ENCODE assay signal across 11 cellular contexts in genomic region chr22:31123292-31123602, GRCh38. TPM values are rescaled to one million over a fixed set of nuclear protein-coding genes. Genes with fewer than 3 reads are reported as not detected.
DNase-seq lines count a peak whose midpoint lies in the region; ATAC-seq, FAIRE-seq and TF ChIP-seq lines count a peak whose summit lies in the region.
"Had no signal": no experiment of that assay in that cellular context is flagged by ENCODE, and none has a peak within 500 bp of the region (broad histone marks: within the 10 kb centered on the region; RNA-seq: fewer than 3 reads in every experiment).

No MANE protein-coding gene starts in this region.

- peak overlapping the region; percentile 47; the same call in 1 of the 2 replicates for H3K27ac ChIP-seq in HCT116 (ENCODE audit: low read depth, low read length)
- H3K27ac ChIP-seq in kidney (ENCODE audit: low read depth in 2 of 2, low read length in 2 of 2): peak overlapping the region; percentile 74
- no peak overlapping the region for H3K27ac ChIP-seq in skeletal muscle tissue (ENCODE audit: low read depth, low read length)

- no peaks in the 10 kb centered on the region for H3K27me3 ChIP-seq in HCT116 (ENCODE audit: insufficient read depth, low read length)
- no peaks in the 10 kb centered on the region for H3K27me3 ChIP-seq in skeletal muscle tissue (ENCODE audit: control insufficient read depth in 3 of 3, insufficient read depth in 3 of 3, low read length in 3 of 3)

- H3K4me3 Mint-ChIP-seq in brain: peak overlapping the region; percentile 79 to 88 (median 84)
- H3K4me3 Mint-ChIP-seq: stimulated activated effector memory CD8-positive, alpha-beta T cell treated with anti-CD3 and anti-CD28 coated beads, Interleukin-12 subunit alpha, Interleukin-12 subunit beta, amount 100 ng/mL, for 72 hours had no signal

- H3K4me1 ChIP-seq in HCT116 (ENCODE audit: control insufficient read depth in 1 of 2, insufficient read depth in 2 of 2, low read length in 2 of 2) (peaks cover 9 to 25% of the 10 kb centered on the region in 2 experiments), kidney (ENCODE audit: control insufficient read depth in 1 of 2, insufficient read depth in 1 of 2, low read depth in 1 of 2, low read length in 2 of 2) (peaks cover 0 to 19% of the 10 kb centered on the region in 2 donors), skeletal muscle tissue (ENCODE audit: control insufficient read depth in 3 of 3, insufficient read depth in 3 of 3, low read length in 3 of 3) (peaks cover 22 to 37% (median 35%) of the 10 kb centered on the region in 3 donors)

- H3K27me3 Mint-ChIP-seq in brain: peaks cover 5% of the 10 kb centered on the region

- TF ChIP-seq RAD21 in HCT116 (IDR thresholded peaks at IDR 0.05; ENCODE audit: low read depth): no peak

- H3K4me3 ChIP-seq in HCT116 (replicated peaks in 1 of 2; ENCODE audit: low read depth in 1 of 2, low read length in 2 of 2) (peak overlapping the region; percentile 70 to 73), kidney (ENCODE audit: low read length in 2 of 2) (peak overlapping the region; percentile 51 to 80), skeletal muscle tissue (ENCODE audit: low read length in 3 of 3) (peak overlapping the region; percentile 9 to 79 (median 53))

- FAIRE-seq in kidney (lab: Jason Lieb, UNC) (no peak), GM12891 (lab: Jason Lieb, UNC) (no peak)
- FAIRE-seq: HTR-8/SVneo had no signal

- H4K20me1 ChIP-seq in HCT116 (ENCODE audit: insufficient read depth): no peaks in the 10 kb centered on the region

- BruUV-seq in HCT116 (replicated peaks; lab: Mats Ljungman, UMichigan): TSS peak; percentile 66

- H3K4me1 Mint-ChIP-seq in brain: peaks cover 40% of the 10 kb centered on the region

- H3K9me3 Mint-ChIP-seq in brain: no peaks in the 10 kb centered on the region
- H3K9me3 Mint-ChIP-seq: stimulated activated effector memory CD8-positive, alpha-beta T cell treated with anti-CD3 and anti-CD28 coated beads, Interleukin-12 subunit alpha, Interleukin-12 subunit beta, amount 100 ng/mL, for 72 hours had no signal

- peak overlapping the region; percentile 81 for H3K4me2 ChIP-seq in HCT116 (ENCODE audit: low read length)

- H3K36me3 ChIP-seq in HCT116 (ENCODE audit: control insufficient read depth in 1 of 2, insufficient read depth in 2 of 2, low read length in 2 of 2) (no peaks in the 10 kb centered on the region), kidney (ENCODE audit: control insufficient read depth in 1 of 2, insufficient read depth in 2 of 2, low read length in 2 of 2) (no peaks in the 10 kb centered on the region), skeletal muscle tissue (ENCODE audit: control insufficient read depth in 3 of 3, insufficient read depth in 3 of 3, low read length in 3 of 3) (no peaks in the 10 kb centered on the region)

- no peaks in the 10 kb centered on the region for H3K9me2 ChIP-seq in HCT116 (ENCODE audit: insufficient read depth)

- CTCF ChIA-PET in HCT116 (lab: Charles Lee): interaction anchor here (2.5 kb wide), 1 partner anchor 16 kb away, joined by 12 read pairs; the partner anchor contains the start of gene SELENOM

- RAD21 ChIA-PET in HCT116 (lab: Charles Lee; ENCODE audit: low non-redundant PET in 1 of 2, low total read pairs in 2 of 2, uncharacterized antibody in 2 of 2, unreplicated experiment in 2 of 2): no interaction called here

- TF ChIP-seq CTCF in HCT116 (IDR thresholded peaks at IDR 0.05 in 2 of 3, conservative IDR thresholded peaks at IDR 0.05 in 1 of 3; ENCODE audit: borderline replicate concordance in 1 of 3, insufficient read depth in 1 of 3, low read depth in 2 of 3, low read length in 2 of 3): no peak
- TF ChIP-seq CTCF in brain (conservative IDR thresholded peaks at IDR 0.05): no peak
- TF ChIP-seq CTCF in kidney (IDR thresholded peaks at IDR 0.05; ENCODE audit: borderline replicate concordance, extremely low read depth, insufficient read depth): no peak

- H3K27ac Mint-ChIP-seq in brain: peak overlapping the region in 4 of 5 experiments; percentile 49 to 85 (median 72)

- H3K9me3 ChIP-seq in HCT116 (ENCODE audit: control insufficient read depth in 1 of 2, insufficient read depth in 1 of 2, low read depth in 1 of 2, low read length in 2 of 2) (no peaks in the 10 kb centered on the region), kidney (ENCODE audit: control insufficient read depth in 1 of 2, low read length in 2 of 2) (no peaks in the 10 kb centered on the region), skeletal muscle tissue (ENCODE audit: control insufficient read depth in 3 of 3, low read length in 3 of 3) (no peaks in the 10 kb centered on the region)

- H2AFZ ChIP-seq in HCT116 (ENCODE audit: low read depth, low read length, poor library complexity, severe bottlenecking): no peak overlapping the region

- peak overlapping the region; percentile 56 for H3K9ac ChIP-seq in HCT116 (ENCODE audit: low read length)
- H3K9ac ChIP-seq in kidney (ENCODE audit: low read length in 2 of 2): peak overlapping the region; percentile 91 to 98
- peak overlapping the region in 2 of 3 donors; percentile 61 to 86 for H3K9ac ChIP-seq in skeletal muscle tissue (ENCODE audit: low read depth in 1 of 3, low read length in 3 of 3)

- no peak for DNase-seq in HCT116 (ENCODE audit: low read depth, low spot score)
- DNase-seq in kidney: no peak
- DNase-seq in GM12891 (ENCODE audit: insufficient read length, low spot score): no peak

- no peaks in the 10 kb centered on the region for H3K36me3 Mint-ChIP-seq in brain
- H3K36me3 Mint-ChIP-seq: stimulated activated effector memory CD8-positive, alpha-beta T cell treated with anti-CD3 and anti-CD28 coated beads, Interleukin-12 subunit alpha, Interleukin-12 subunit beta, amount 100 ng/mL, for 72 hours had no signal

- POLR2A ChIA-PET in HCT116 (lab: Charles Lee): interaction anchor here (0.9 to 1.5 kb wide), 2 partner anchors 16 to 43 kb away, joined by 3 to 6 read pairs; partner anchors contain the start of genes SELENOM and SMTN

- TF ChIP-seq POLR2A in HCT116 (IDR thresholded peaks at IDR 0.05; ENCODE audit: borderline replicate concordance, extremely low read depth, insufficient read depth, insufficient read length): no peak
- TF ChIP-seq POLR2A in GM12891 (IDR thresholded peaks at IDR 0.05; ENCODE audit: low read depth, low read length): no peak

- ATAC-seq in HCT116: no peak; the same call in 1 of the 2 replicates
- ATAC-seq in GM21723 (IDR thresholded peaks at IDR 0.05; ENCODE audit: unreplicated experiment): no peak
- ATAC-seq in HG02678 (IDR thresholded peaks at IDR 0.05; ENCODE audit: unreplicated experiment): no peak
- no peak for ATAC-seq in GM19328 (IDR thresholded peaks at IDR 0.05; ENCODE audit: unreplicated experiment)
- ATAC-seq: stimulated activated effector memory CD8-positive, alpha-beta T cell treated with anti-CD3 and anti-CD28 coated beads, Interleukin-12 subunit alpha, Interleukin-12 subunit beta, amount 100 ng/mL, for 72 hours had no signal

- H3K79me2 ChIP-seq in HCT116 (ENCODE audit: insufficient read depth, low read length): no peaks in the 10 kb centered on the region

- intact Hi-C loops in HCT116 (cut with micrococcal nuclease): no loop called here
- intact Hi-C loops in kidney (cut with DNase I): no loop called here

TF ChIP-seq in HCT116, 20 proteins besides CTCF, POLR2A, EP300 and RAD21 (continues in another document):
- TF ChIP-seq ZFX (IDR thresholded peaks at IDR 0.05) (no peak), EZH2phosphoT487 (IDR thresholded peaks at IDR 0.05; ENCODE audit: borderline replicate concordance) (no peak), SIN3A (IDR thresholded peaks at IDR 0.05; ENCODE audit: low read depth) (no peak)
- TF ChIP-seq, protein P1, sequence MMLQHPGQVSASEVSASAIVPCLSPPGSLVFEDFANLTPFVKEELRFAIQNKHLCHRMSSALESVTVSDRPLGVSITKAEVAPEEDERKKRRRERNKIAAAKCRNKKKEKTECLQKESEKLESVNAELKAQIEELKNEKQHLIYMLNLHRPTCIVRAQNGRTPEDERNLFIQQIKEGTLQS (IDR thresholded peaks at IDR 0.05): no peak

TF ChIP-seq in GM12891, 5 proteins besides CTCF, POLR2A, EP300 and RAD21:
- TF ChIP-seq POLR2AphosphoS5 (IDR thresholded peaks at IDR 0.05; ENCODE audit: low read depth, low read length): no peak
- no peak for TF ChIP-seq PAX5 (IDR thresholded peaks at IDR 0.05; ENCODE audit: insufficient read depth, low read length, severe bottlenecking)
- TF ChIP-seq SPI1 (IDR thresholded peaks at IDR 0.05; ENCODE audit: low read depth, low read length): no peak
- no peak for TF ChIP-seq POU2F2 (IDR thresholded peaks at IDR 0.05; ENCODE audit: low read depth, low read length)
- no peak for TF ChIP-seq TAF1 (IDR thresholded peaks at IDR 0.05; ENCODE audit: low read depth, low read length)
TF ChIP-seq in GM12891: peak in this region for 0.

RNA-seq across cellular contexts. Expression of gene INPP5J, which starts 0.5 kb away (rescaled TPM):
- total RNA-seq in HCT116 (2021; ENCODE audit: unreplicated experiment) (8.9 TPM), kidney (6.2 TPM), skeletal muscle tissue (not detected)
- 9.9 and 10.7 TPM in 2 replicates for polyA plus RNA-seq in HCT116 (2012)
- polyA plus RNA-seq in brain (ENCODE audit: insufficient read depth, low read depth, low replicate concordance) (5.6 TPM), kidney (ENCODE audit: insufficient read depth, low read depth, low replicate concordance) (44.7 TPM)
- 0.04 TPM for polyA plus RNA-seq in GM12891 (2012; ENCODE audit: low read depth, missing spikeins)
- total RNA-seq: T-helper 1 cell treated with Interleukin-12 subunit alpha and Interleukin-12 subunit beta and Interleukin-4 antibody, amounts not matched to agents 30 ng/mL and 1 ng/mL, for 36 hours had no signal

RNA-seq across cellular contexts. Expression of gene SELENOM, which starts 15.9 kb away (rescaled TPM):
- total RNA-seq in HCT116 (2021; ENCODE audit: unreplicated experiment): 65.6 TPM
- 53.2 and 56.6 TPM in 2 replicates for polyA plus RNA-seq in HCT116 (2012)
- polyA plus RNA-seq in brain (ENCODE audit: insufficient read depth, low read depth, low replicate concordance): 96.1 TPM
- 154 TPM for total RNA-seq in kidney
- polyA plus RNA-seq in kidney (ENCODE audit: insufficient read depth, low read depth, low replicate concordance): 291 TPM
- total RNA-seq in skeletal muscle tissue: 16.2 TPM
- 8.5 TPM for polyA plus RNA-seq in GM12891 (2012; ENCODE audit: low read depth, missing spikeins)

RNA-seq across cellular contexts. Expression of gene PLA2G3, which starts 17.1 kb away (rescaled TPM):
- not detected for total RNA-seq in HCT116 (2021; ENCODE audit: unreplicated experiment)
- polyA plus RNA-seq in HCT116 (2012): not detected in 2 replicates
- polyA plus RNA-seq in brain (ENCODE audit: insufficient read depth, low read depth, low replicate concordance): 0.12 TPM
- total RNA-seq in kidney: not detected
- polyA plus RNA-seq in kidney (ENCODE audit: insufficient read depth, low read depth, low replicate concordance): 1.2 TPM
- total RNA-seq in skeletal muscle tissue: not detected
- polyA plus RNA-seq in GM12891 (2012; ENCODE audit: low read depth, missing spikeins): not detected
- total RNA-seq: T-helper 1 cell treated with Interleukin-12 subunit alpha and Interleukin-12 subunit beta and Interleukin-4 antibody, amounts not matched to agents 30 ng/mL and 1 ng/mL, for 36 hours had no signal

RNA-seq across cellular contexts. Expression of gene RNF185, which starts 36.7 kb away (rescaled TPM):
- total RNA-seq in HCT116 (2021; ENCODE audit: unreplicated experiment) (17.1 TPM), kidney (36.7 TPM), skeletal muscle tissue (17.2 TPM)
- 12.2 and 13.3 TPM in 2 replicates for polyA plus RNA-seq in HCT116 (2012)
- polyA plus RNA-seq in brain (ENCODE audit: insufficient read depth, low read depth, low replicate concordance) (26.1 TPM), kidney (ENCODE audit: insufficient read depth, low read depth, low replicate concordance) (50.8 TPM)
- polyA plus RNA-seq in GM12891 (2012; ENCODE audit: low read depth, missing spikeins): 14.4 TPM

RNA-seq across cellular contexts. Expression of gene SMTN, which starts 42.1 kb away (rescaled TPM):
- 148 TPM for total RNA-seq in HCT116 (2021; ENCODE audit: unreplicated experiment)
- 134 TPM in 2 replicates for polyA plus RNA-seq in HCT116 (2012)
- polyA plus RNA-seq in brain (ENCODE audit: insufficient read depth, low read depth, low replicate concordance): 32.3 TPM
- 67.7 TPM for total RNA-seq in kidney
- polyA plus RNA-seq in kidney (ENCODE audit: insufficient read depth, low read depth, low replicate concordance): 64.4 TPM
- 57.9 TPM for total RNA-seq in skeletal muscle tissue
- 5.0 TPM for polyA plus RNA-seq in GM12891 (2012; ENCODE audit: low read depth, missing spikeins)
